Comparison of ENCODE assay signal across 2 cellular contexts in genomic region chr19:4473708-4474503, GRCh38.
TF ChIP-seq lines count a peak whose summit lies in the region.

No MANE protein-coding gene starts in this region.

TF ChIP-seq in HEK293, 187 proteins besides CTCF, POLR2A, EP300 and RAD21:
- TF ChIP-seq ZBTB20 (tag by site-specific recombination; IDR thresholded peaks at IDR 0.05) (peak; percentile 93), ZNF239 (tag by site-specific recombination; IDR thresholded peaks at IDR 0.05) (no peak), ZBTB10 (tag by site-specific recombination; IDR thresholded peaks at IDR 0.05) (0 out of 2 replicates have a peak, but pooled peaks have one; percentile 24), ZBTB48 (tag by site-specific recombination; IDR thresholded peaks at IDR 0.05) (peak; percentile 92; the same call in 1 of the 2 replicates), ZNF555 (tag by site-specific recombination; conservative IDR thresholded peaks at IDR 0.05) (no peak), ZNF48 (tag by site-specific recombination; IDR thresholded peaks at IDR 0.05) (no peak), HIC1 (tag by site-specific recombination; IDR thresholded peaks at IDR 0.05) (peak; percentile 72), EGR2 (tag by site-specific recombination; IDR thresholded peaks at IDR 0.05; ENCODE audit: low read depth) (0 out of 2 replicates have a peak, but pooled peaks have one; percentile 23), KLF17 (tag by site-specific recombination; IDR thresholded peaks at IDR 0.05) (0 out of 2 replicates have a peak, but pooled peaks have one; percentile 24), GLIS1 (tag by site-specific recombination; IDR thresholded peaks at IDR 0.05) (peak; percentile 56), MZF1 (tag by site-specific recombination; IDR thresholded peaks at IDR 0.05; ENCODE audit: borderline replicate concordance) (no peak), AEBP2 (tag by site-specific recombination; IDR thresholded peaks at IDR 0.05; ENCODE audit: borderline replicate concordance) (no peak), HOXD13 (CRISPR knock-in tag; IDR thresholded peaks at IDR 0.05; ENCODE audit: borderline replicate concordance) (no peak), ZNF785 (tag by site-specific recombination; IDR thresholded peaks at IDR 0.05) (no peak), ZFHX2 (tag by site-specific recombination; conservative IDR thresholded peaks at IDR 0.05) (peak; percentile 61), ZNF24 (tag by site-specific recombination; IDR thresholded peaks at IDR 0.05) (no peak), GLIS2 (tag by site-specific recombination; IDR thresholded peaks at IDR 0.05) (peak; percentile 59), ZNF600 (tag by site-specific recombination; IDR thresholded peaks at IDR 0.05) (peak; percentile 74; the same call in 1 of the 2 replicates), KLF1 (tag by site-specific recombination; IDR thresholded peaks at IDR 0.05) (0 out of 2 replicates have a peak, but pooled peaks have one; percentile 31), ZNF335 (tag by site-specific recombination; conservative IDR thresholded peaks at IDR 0.05) (peak; percentile 82), KLF16 (tag by site-specific recombination; IDR thresholded peaks at IDR 0.05) (peak; percentile 17; the same call in 1 of the 2 replicates), ZEB2 (tag by site-specific recombination; IDR thresholded peaks at IDR 0.05) (0 out of 2 replicates have a peak, but pooled peaks have one; percentile 16), KLF9 (tag by site-specific recombination; IDR thresholded peaks at IDR 0.05; ENCODE audit: low read depth) (peak; percentile 50; the same call in 1 of the 2 replicates), ZBTB7A (tag by site-specific recombination; IDR thresholded peaks at IDR 0.05; ENCODE audit: low read depth) (0 out of 2 replicates have a peak, but pooled peaks have one; percentile 24), ZNF76 (tag by site-specific recombination; IDR thresholded peaks at IDR 0.05; ENCODE audit: borderline replicate concordance, low read depth) (peak; percentile 86), ZNF394 (tag by site-specific recombination; IDR thresholded peaks at IDR 0.05; ENCODE audit: borderline replicate concordance) (peak; percentile 65; the same call in 1 of the 2 replicates)

TF ChIP-seq in K562, 482 proteins besides CTCF, POLR2A, EP300 and RAD21:
- peak; percentile 18; the same call in 1 of the 2 replicates for TF ChIP-seq ZBTB7A (IDR thresholded peaks at IDR 0.05; ENCODE audit: borderline replicate concordance, control insufficient read depth, low read depth, low read length)
- no peak for TF ChIP-seq NCOA2 (IDR thresholded peaks at IDR 0.05; ENCODE audit: partially characterized antibody in 2 of 2)
- no peak for TF ChIP-seq ZNF57 (CRISPR knock-in tag; IDR thresholded peaks at IDR 0.05)
- peak; percentile 60; the same call in 1 of the 2 replicates for TF ChIP-seq ZBTB33 (CRISPR knock-in tag; IDR thresholded peaks at IDR 0.05)
